Comparison of ENCODE assay signal across 1 cellular context in genomic region chr12:108485371-108485770, GRCh38.
A peak's percentile ranks its signal among the peaks of the same experiment; 100 is the strongest.
TF ChIP-seq lines count a peak whose summit lies in the region.
"Not testable (repeated sequence)": the region's sequence is repeated elsewhere in the genome, so short reads cannot be mapped to it uniquely, and the experiment has no call there.

No MANE protein-coding gene starts in this region.

TF ChIP-seq in K562, 482 proteins besides CTCF, POLR2A, EP300 and RAD21 (continued from another document and continues in another):
- TF ChIP-seq CHAMP1 (IDR thresholded peaks at IDR 0.05) (peak; percentile 97), ZNF644 (tag; IDR thresholded peaks at IDR 0.05; ENCODE audit: low read depth) (peak; percentile 86), ELF4 (CRISPR knock-in tag; IDR thresholded peaks at IDR 0.05) (peak; percentile 71; the same call in 1 of the 2 replicates), BCOR (IDR thresholded peaks at IDR 0.05) (peak; percentile 88), CCNT2 (IDR thresholded peaks at IDR 0.05; ENCODE audit: borderline replicate concordance, extremely low read depth, insufficient read length, low read depth, low read length) (peak; percentile 80), JUND (IDR thresholded peaks at IDR 0.05; ENCODE audit: borderline replicate concordance, low read depth, low read length) (peak; percentile 34; the same call in 1 of the 2 replicates), EGR1 (conservative IDR thresholded peaks at IDR 0.05) (peak; percentile 27; the same call in 1 of the 2 replicates), TBL1XR1 (IDR thresholded peaks at IDR 0.05; ENCODE audit: low read length in 2 of 2) (peak; percentile 84; a peak in 3 of 4 replicates), MBD2 (IDR thresholded peaks at IDR 0.05; ENCODE audit: borderline replicate concordance, low read depth) (0 out of 2 replicates have a peak, but pooled peaks have one; percentile 27), ZKSCAN8 (CRISPR knock-in tag; IDR thresholded peaks at IDR 0.05) (peak; percentile 77; the same call in 1 of the 2 replicates), NR4A1 (tag; IDR thresholded peaks at IDR 0.05) (peak; percentile 88), STAT5A (IDR thresholded peaks at IDR 0.05; ENCODE audit: borderline replicate concordance, low read length) (peak; percentile 90), NCOA1 (IDR thresholded peaks at IDR 0.05; ENCODE audit: low read depth) (peak; percentile 87; the same call in 1 of the 2 replicates), CC2D1A (IDR thresholded peaks at IDR 0.05) (peak; percentile 98), HBP1 (CRISPR knock-in tag; IDR thresholded peaks at IDR 0.05) (0 out of 2 replicates have a peak, but pooled peaks have one; percentile 24), RCOR1 (IDR thresholded peaks at IDR 0.05; ENCODE audit: borderline replicate concordance in 1 of 2, low read depth in 2 of 2, low read length in 2 of 2) (peak; percentile 64 to 89; a peak in 3 of 4 replicates), ZNF175 (CRISPR knock-in tag; IDR thresholded peaks at IDR 0.05; ENCODE audit: low read depth) (0 out of 2 replicates have a peak, but pooled peaks have one; percentile 39), EP400 (IDR thresholded peaks at IDR 0.05) (peak; percentile 65), ZBTB11 (CRISPR knock-in tag; IDR thresholded peaks at IDR 0.05) (peak in 1 of 3 experiments; percentile 48; a peak in 1 of 6 replicates), HLTF (IDR thresholded peaks at IDR 0.05) (peak; percentile 76), HMGN3 (IDR thresholded peaks at IDR 0.05; ENCODE audit: borderline replicate concordance, extremely low read depth, insufficient read length, low read depth, low read length) (peak; percentile 47), PML (IDR thresholded peaks at IDR 0.05; ENCODE audit: low read length) (peak; percentile 97), TEAD4 (IDR thresholded peaks at IDR 0.05; ENCODE audit: low read length) (peak; percentile 98), MYC (IDR thresholded peaks at IDR 0.05; ENCODE audit: low read depth, low read length) (peak; percentile 87), ESRRA (IDR thresholded peaks at IDR 0.05; ENCODE audit: borderline replicate concordance, low read depth) (peak; percentile 38; the same call in 1 of the 2 replicates), ZNF583 (CRISPR knock-in tag; IDR thresholded peaks at IDR 0.05) (peak; percentile 71; the same call in 1 of the 2 replicates)
- TF ChIP-seq, protein P1, sequence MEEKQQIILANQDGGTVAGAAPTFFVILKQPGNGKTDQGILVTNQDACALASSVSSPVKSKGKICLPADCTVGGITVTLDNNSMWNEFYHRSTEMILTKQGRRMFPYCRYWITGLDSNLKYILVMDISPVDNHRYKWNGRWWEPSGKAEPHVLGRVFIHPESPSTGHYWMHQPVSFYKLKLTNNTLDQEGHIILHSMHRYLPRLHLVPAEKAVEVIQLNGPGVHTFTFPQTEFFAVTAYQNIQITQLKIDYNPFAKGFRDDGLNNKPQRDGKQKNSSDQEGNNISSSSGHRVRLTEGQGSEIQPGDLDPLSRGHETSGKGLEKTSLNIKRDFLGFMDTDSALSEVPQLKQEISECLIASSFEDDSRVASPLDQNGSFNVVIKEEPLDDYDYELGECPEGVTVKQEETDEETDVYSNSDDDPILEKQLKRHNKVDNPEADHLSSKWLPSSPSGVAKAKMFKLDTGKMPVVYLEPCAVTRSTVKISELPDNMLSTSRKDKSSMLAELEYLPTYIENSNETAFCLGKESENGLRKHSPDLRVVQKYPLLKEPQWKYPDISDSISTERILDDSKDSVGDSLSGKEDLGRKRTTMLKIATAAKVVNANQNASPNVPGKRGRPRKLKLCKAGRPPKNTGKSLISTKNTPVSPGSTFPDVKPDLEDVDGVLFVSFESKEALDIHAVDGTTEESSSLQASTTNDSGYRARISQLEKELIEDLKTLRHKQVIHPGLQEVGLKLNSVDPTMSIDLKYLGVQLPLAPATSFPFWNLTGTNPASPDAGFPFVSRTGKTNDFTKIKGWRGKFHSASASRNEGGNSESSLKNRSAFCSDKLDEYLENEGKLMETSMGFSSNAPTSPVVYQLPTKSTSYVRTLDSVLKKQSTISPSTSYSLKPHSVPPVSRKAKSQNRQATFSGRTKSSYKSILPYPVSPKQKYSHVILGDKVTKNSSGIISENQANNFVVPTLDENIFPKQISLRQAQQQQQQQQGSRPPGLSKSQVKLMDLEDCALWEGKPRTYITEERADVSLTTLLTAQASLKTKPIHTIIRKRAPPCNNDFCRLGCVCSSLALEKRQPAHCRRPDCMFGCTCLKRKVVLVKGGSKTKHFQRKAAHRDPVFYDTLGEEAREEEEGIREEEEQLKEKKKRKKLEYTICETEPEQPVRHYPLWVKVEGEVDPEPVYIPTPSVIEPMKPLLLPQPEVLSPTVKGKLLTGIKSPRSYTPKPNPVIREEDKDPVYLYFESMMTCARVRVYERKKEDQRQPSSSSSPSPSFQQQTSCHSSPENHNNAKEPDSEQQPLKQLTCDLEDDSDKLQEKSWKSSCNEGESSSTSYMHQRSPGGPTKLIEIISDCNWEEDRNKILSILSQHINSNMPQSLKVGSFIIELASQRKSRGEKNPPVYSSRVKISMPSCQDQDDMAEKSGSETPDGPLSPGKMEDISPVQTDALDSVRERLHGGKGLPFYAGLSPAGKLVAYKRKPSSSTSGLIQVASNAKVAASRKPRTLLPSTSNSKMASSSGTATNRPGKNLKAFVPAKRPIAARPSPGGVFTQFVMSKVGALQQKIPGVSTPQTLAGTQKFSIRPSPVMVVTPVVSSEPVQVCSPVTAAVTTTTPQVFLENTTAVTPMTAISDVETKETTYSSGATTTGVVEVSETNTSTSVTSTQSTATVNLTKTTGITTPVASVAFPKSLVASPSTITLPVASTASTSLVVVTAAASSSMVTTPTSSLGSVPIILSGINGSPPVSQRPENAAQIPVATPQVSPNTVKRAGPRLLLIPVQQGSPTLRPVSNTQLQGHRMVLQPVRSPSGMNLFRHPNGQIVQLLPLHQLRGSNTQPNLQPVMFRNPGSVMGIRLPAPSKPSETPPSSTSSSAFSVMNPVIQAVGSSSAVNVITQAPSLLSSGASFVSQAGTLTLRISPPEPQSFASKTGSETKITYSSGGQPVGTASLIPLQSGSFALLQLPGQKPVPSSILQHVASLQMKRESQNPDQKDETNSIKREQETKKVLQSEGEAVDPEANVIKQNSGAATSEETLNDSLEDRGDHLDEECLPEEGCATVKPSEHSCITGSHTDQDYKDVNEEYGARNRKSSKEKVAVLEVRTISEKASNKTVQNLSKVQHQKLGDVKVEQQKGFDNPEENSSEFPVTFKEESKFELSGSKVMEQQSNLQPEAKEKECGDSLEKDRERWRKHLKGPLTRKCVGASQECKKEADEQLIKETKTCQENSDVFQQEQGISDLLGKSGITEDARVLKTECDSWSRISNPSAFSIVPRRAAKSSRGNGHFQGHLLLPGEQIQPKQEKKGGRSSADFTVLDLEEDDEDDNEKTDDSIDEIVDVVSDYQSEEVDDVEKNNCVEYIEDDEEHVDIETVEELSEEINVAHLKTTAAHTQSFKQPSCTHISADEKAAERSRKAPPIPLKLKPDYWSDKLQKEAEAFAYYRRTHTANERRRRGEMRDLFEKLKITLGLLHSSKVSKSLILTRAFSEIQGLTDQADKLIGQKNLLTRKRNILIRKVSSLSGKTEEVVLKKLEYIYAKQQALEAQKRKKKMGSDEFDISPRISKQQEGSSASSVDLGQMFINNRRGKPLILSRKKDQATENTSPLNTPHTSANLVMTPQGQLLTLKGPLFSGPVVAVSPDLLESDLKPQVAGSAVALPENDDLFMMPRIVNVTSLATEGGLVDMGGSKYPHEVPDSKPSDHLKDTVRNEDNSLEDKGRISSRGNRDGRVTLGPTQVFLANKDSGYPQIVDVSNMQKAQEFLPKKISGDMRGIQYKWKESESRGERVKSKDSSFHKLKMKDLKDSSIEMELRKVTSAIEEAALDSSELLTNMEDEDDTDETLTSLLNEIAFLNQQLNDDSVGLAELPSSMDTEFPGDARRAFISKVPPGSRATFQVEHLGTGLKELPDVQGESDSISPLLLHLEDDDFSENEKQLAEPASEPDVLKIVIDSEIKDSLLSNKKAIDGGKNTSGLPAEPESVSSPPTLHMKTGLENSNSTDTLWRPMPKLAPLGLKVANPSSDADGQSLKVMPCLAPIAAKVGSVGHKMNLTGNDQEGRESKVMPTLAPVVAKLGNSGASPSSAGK (IDR thresholded peaks at IDR 0.05) = peak; percentile 85
- TF ChIP-seq JUND (tag; IDR thresholded peaks at IDR 0.05; ENCODE audit: borderline replicate concordance, low read depth, low read length); NR4A1 (CRISPR knock-in tag; IDR thresholded peaks at IDR 0.05); TEAD4 (CRISPR knock-in tag; IDR thresholded peaks at IDR 0.05; ENCODE audit: borderline replicate concordance); MYC (CRISPR knock-in tag; IDR thresholded peaks at IDR 0.05; ENCODE audit: borderline replicate concordance, low read depth): not testable (repeated sequence)
- TF ChIP-seq, protein P2, sequence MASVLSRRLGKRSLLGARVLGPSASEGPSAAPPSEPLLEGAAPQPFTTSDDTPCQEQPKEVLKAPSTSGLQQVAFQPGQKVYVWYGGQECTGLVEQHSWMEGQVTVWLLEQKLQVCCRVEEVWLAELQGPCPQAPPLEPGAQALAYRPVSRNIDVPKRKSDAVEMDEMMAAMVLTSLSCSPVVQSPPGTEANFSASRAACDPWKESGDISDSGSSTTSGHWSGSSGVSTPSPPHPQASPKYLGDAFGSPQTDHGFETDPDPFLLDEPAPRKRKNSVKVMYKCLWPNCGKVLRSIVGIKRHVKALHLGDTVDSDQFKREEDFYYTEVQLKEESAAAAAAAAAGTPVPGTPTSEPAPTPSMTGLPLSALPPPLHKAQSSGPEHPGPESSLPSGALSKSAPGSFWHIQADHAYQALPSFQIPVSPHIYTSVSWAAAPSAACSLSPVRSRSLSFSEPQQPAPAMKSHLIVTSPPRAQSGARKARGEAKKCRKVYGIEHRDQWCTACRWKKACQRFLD (CRISPR knock-in tag; IDR thresholded peaks at IDR 0.05) = peak; percentile 85
- TF ChIP-seq, protein P3, sequence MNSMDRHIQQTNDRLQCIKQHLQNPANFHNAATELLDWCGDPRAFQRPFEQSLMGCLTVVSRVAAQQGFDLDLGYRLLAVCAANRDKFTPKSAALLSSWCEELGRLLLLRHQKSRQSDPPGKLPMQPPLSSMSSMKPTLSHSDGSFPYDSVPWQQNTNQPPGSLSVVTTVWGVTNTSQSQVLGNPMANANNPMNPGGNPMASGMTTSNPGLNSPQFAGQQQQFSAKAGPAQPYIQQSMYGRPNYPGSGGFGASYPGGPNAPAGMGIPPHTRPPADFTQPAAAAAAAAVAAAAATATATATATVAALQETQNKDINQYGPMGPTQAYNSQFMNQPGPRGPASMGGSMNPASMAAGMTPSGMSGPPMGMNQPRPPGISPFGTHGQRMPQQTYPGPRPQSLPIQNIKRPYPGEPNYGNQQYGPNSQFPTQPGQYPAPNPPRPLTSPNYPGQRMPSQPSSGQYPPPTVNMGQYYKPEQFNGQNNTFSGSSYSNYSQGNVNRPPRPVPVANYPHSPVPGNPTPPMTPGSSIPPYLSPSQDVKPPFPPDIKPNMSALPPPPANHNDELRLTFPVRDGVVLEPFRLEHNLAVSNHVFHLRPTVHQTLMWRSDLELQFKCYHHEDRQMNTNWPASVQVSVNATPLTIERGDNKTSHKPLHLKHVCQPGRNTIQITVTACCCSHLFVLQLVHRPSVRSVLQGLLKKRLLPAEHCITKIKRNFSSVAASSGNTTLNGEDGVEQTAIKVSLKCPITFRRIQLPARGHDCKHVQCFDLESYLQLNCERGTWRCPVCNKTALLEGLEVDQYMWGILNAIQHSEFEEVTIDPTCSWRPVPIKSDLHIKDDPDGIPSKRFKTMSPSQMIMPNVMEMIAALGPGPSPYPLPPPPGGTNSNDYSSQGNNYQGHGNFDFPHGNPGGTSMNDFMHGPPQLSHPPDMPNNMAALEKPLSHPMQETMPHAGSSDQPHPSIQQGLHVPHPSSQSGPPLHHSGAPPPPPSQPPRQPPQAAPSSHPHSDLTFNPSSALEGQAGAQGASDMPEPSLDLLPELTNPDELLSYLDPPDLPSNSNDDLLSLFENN (IDR thresholded peaks at IDR 0.05; ENCODE audit: low read depth in 2 of 2, low read length in 2 of 2) = peak in 1 of 2 experiments; percentile 94; a peak in 2 of 4 replicates
